Comparison of ENCODE assay signal across 8 cellular contexts in genomic region chr1:20376880-20377494, GRCh38.
DNase-seq lines count a peak whose midpoint lies in the region; ATAC-seq and TF ChIP-seq lines count a peak whose summit lies in the region.

No MANE protein-coding gene starts in this region.

- POLR2A ChIA-PET in activated naive CD8-positive, alpha-beta T cell treated with anti-CD3 and anti-CD28 coated beads, Interleukin-2, amount 10 ng/mL, durations not matched to agents 7 days and 5 days (lab: Charles Lee) = no interaction called here

- no peak overlapping the region for H3K27ac ChIP-seq in CD4-positive, CD25-positive, alpha-beta regulatory T cell (ENCODE audit: insufficient read depth, low read length, poor library complexity, severe bottlenecking)
- no peak overlapping the region for H3K27ac ChIP-seq in left ventricle myocardium inferior (replicated peaks)
- no peak overlapping the region for H3K27ac ChIP-seq in spleen

- 13 to 19% (median 15%) methylated on average over 6 to 8 of the region's 8 CpGs for WGBS in spleen, 5 donors

- TF ChIP-seq CTCF in left ventricle myocardium inferior (IDR thresholded peaks at IDR 0.05; ENCODE audit: borderline replicate concordance) = peak; percentile 82
- TF ChIP-seq CTCF in spleen (IDR thresholded peaks at IDR 0.05 in 8 of 11, conservative IDR thresholded peaks at IDR 0.05 in 3 of 11) = peak; percentile 42 to 84 (median 73)

- H3K9me3 Mint-ChIP-seq in CD4-positive, CD25-positive, alpha-beta regulatory T cell = peaks cover 0 to under 1% (median 0%) of the 10 kb centered on the region in 7 donors
- no peaks in the 10 kb centered on the region for H3K9me3 Mint-ChIP-seq in activated naive CD8-positive, alpha-beta T cell treated with anti-CD3 and anti-CD28 coated beads, Interleukin-2, amount 10 ng/mL, durations not matched to agents 7 days and 5 days

- no peaks in the 10 kb centered on the region for H3K36me3 ChIP-seq in CD4-positive, CD25-positive, alpha-beta regulatory T cell (ENCODE audit: control insufficient read depth, insufficient read depth, low read length)
- H3K36me3 ChIP-seq in left ventricle myocardium inferior (no peaks in the 10 kb centered on the region), spleen (no peaks in the 10 kb centered on the region)

- no peak for TF ChIP-seq POLR2A in spleen (IDR thresholded peaks at IDR 0.05)

- H3K27me3 ChIP-seq in CD4-positive, CD25-positive, alpha-beta regulatory T cell (ENCODE audit: control insufficient read depth, insufficient read depth, low read length) = peaks cover 7% of the 10 kb centered on the region
- peaks cover 99% of the 10 kb centered on the region for H3K27me3 ChIP-seq in left ventricle myocardium inferior (ENCODE audit: low read depth)
- H3K27me3 ChIP-seq in spleen (replicated peaks in 1 of 7) = peaks cover 0 to 66% (median 0%) of the 10 kb centered on the region in 7 donors

- intact Hi-C loops in left ventricle myocardium inferior (cut with micrococcal nuclease) = loop anchor here (5.0 kb wide), 1 partner anchor 115 kb away; no protein-coding TSS in a partner anchor
- intact Hi-C loops in spleen (cut with DNase I; ENCODE audit: low total_unique reads) = loop anchor here (5.0 kb wide), 1 partner anchor 110 kb away; the partner anchor contains the start of gene CAMK2N1

- H3K4me1 ChIP-seq in CD4-positive, CD25-positive, alpha-beta regulatory T cell (ENCODE audit: control insufficient read depth, insufficient read depth, low read length, poor library complexity, severe bottlenecking) = no peaks in the 10 kb centered on the region
- H3K4me1 ChIP-seq in left ventricle myocardium inferior = no peaks in the 10 kb centered on the region
- H3K4me1 ChIP-seq in spleen = peaks cover 0 to 10% (median 2%) of the 10 kb centered on the region in 6 donors

- H3K36me3 Mint-ChIP-seq in CD4-positive, CD25-positive, alpha-beta regulatory T cell = no peaks in the 10 kb centered on the region
- H3K36me3 Mint-ChIP-seq in activated naive CD8-positive, alpha-beta T cell treated with anti-CD3 and anti-CD28 coated beads, Interleukin-2, amount 10 ng/mL, durations not matched to agents 7 days and 5 days = no peaks in the 10 kb centered on the region

- ATAC-seq in CD4-positive, CD25-positive, alpha-beta regulatory T cell (ENCODE audit: low read depth in 2 of 2) = peak; percentile 53 to 74
- ATAC-seq in HG03521 (IDR thresholded peaks at IDR 0.05; ENCODE audit: unreplicated experiment) (peak; percentile 41), SK-N-SH treated with all-trans-retinoic acid at 6 μM for 48 hours (peak; percentile 95), GM18909 (IDR thresholded peaks at IDR 0.05; ENCODE audit: poor library complexity, unreplicated experiment) (no peak), HG02870 (IDR thresholded peaks at IDR 0.05; ENCODE audit: unreplicated experiment) (no peak)
- peak; percentile 58 for ATAC-seq in activated naive CD8-positive, alpha-beta T cell treated with anti-CD3 and anti-CD28 coated beads, Interleukin-2, amount 10 ng/mL, durations not matched to agents 7 days and 5 days (ENCODE audit: low read depth)

- peaks cover 11% of the 10 kb centered on the region for H3K27me3 Mint-ChIP-seq in CD4-positive, CD25-positive, alpha-beta regulatory T cell
- H3K27me3 Mint-ChIP-seq in activated naive CD8-positive, alpha-beta T cell treated with anti-CD3 and anti-CD28 coated beads, Interleukin-2, amount 10 ng/mL, durations not matched to agents 7 days and 5 days = peaks cover 15% of the 10 kb centered on the region

- H3K27ac Mint-ChIP-seq in CD4-positive, CD25-positive, alpha-beta regulatory T cell = no peak overlapping the region
- H3K27ac Mint-ChIP-seq in activated naive CD8-positive, alpha-beta T cell treated with anti-CD3 and anti-CD28 coated beads, Interleukin-2, amount 10 ng/mL, durations not matched to agents 7 days and 5 days = no peak overlapping the region

- DNase-seq in CD4-positive, CD25-positive, alpha-beta regulatory T cell = peak in 2 of 3 donors; percentile 32 to 41
- DNase-seq in activated naive CD8-positive, alpha-beta T cell treated with anti-CD3 and anti-CD28 coated beads, Interleukin-2, amount 10 ng/mL, durations not matched to agents 7 days and 5 days = peak; percentile 71
- peak; percentile 32 for DNase-seq in left ventricle myocardium inferior
- peak; percentile 79 for DNase-seq in spleen

- no peaks in the 10 kb centered on the region for H3K9me3 ChIP-seq in CD4-positive, CD25-positive, alpha-beta regulatory T cell (ENCODE audit: control insufficient read depth in 2 of 2, low read length in 2 of 2)
- H3K9me3 ChIP-seq in left ventricle myocardium inferior (replicated peaks) = no peaks in the 10 kb centered on the region
- no peaks in the 10 kb centered on the region for H3K9me3 ChIP-seq in spleen

- no peak overlapping the region for H3K4me3 ChIP-seq in CD4-positive, CD25-positive, alpha-beta regulatory T cell (ENCODE audit: low read depth, low read length)
- no peak overlapping the region for H3K4me3 ChIP-seq in left ventricle myocardium inferior
- no peak overlapping the region for H3K4me3 ChIP-seq in spleen

- H3K4me3 Mint-ChIP-seq in CD4-positive, CD25-positive, alpha-beta regulatory T cell = no peak overlapping the region
- no peak overlapping the region for H3K4me3 Mint-ChIP-seq in activated naive CD8-positive, alpha-beta T cell treated with anti-CD3 and anti-CD28 coated beads, Interleukin-2, amount 10 ng/mL, durations not matched to agents 7 days and 5 days

- H3K4me1 Mint-ChIP-seq in CD4-positive, CD25-positive, alpha-beta regulatory T cell = no peaks in the 10 kb centered on the region
- no peaks in the 10 kb centered on the region for H3K4me1 Mint-ChIP-seq in activated naive CD8-positive, alpha-beta T cell treated with anti-CD3 and anti-CD28 coated beads, Interleukin-2, amount 10 ng/mL, durations not matched to agents 7 days and 5 days

TF ChIP-seq in SK-N-SH treated with all-trans-retinoic acid at 6 μM for 48 hours, 23 proteins besides CTCF, POLR2A, EP300 and RAD21:
- TF ChIP-seq ARNTL (CRISPR knock-in tag; IDR thresholded peaks at IDR 0.05; ENCODE audit: borderline replicate concordance, low read depth) (no peak), ZNF70 (CRISPR knock-in tag; IDR thresholded peaks at IDR 0.05) (0 out of 2 replicates have a peak, but pooled peaks have one; percentile 54), TOX (CRISPR knock-in tag; IDR thresholded peaks at IDR 0.05; ENCODE audit: borderline replicate concordance) (no peak), ISL1 (CRISPR knock-in tag; IDR thresholded peaks at IDR 0.05) (no peak)

Comparison
In these comparisons a context has a peak if more than half of its experiments do, and no peak if none do; other contexts are left out.
1. ATAC-seq: peak in CD4-positive, CD25-positive, alpha-beta regulatory T cell (2 of 2), HG03521 (single experiment), SK-N-SH treated with all-trans-retinoic acid at 6 μM for 48 hours (single experiment) and activated naive CD8-positive, alpha-beta T cell treated with anti-CD3 and anti-CD28 coated beads, Interleukin-2, amount 10 ng/mL, durations not matched to agents 7 days and 5 days (single experiment); none in GM18909 (single experiment) and HG02870 (single experiment).
2. Peak in every context shown above with its lines, with median percentiles within 50 percentile points of each other: DNase-seq.